9 cellular contexts compared by ENCODE assay signal in the genomic region with DNA sequence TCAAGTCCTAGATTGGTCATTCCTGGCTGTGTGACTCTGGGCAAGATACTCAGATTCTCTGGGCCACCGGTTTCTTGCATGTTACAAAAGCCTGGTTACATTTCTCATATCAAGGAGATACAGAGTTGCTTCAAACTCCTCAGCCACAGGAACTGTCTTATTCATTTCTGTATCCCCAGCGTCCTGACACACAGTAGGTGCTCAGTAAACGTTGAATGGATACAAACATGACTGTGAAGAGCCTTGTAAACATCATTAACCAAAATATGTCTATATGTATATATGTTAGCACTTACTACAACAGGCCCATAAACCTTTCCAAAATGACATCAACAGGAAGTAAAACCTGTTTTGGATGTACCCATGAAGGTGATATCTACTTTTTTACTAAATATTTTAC. TPM values are rescaled to one million over a fixed set of nuclear protein-coding genes. Genes with fewer than 3 reads are reported as not detected.
DNase-seq lines count a peak whose midpoint lies in the region; TF ChIP-seq lines count a peak whose summit lies in the region.
"Had no signal": no experiment of that assay in that cellular context is flagged by ENCODE, and none has a peak within 500 bp of the region (broad histone marks: within the 10 kb centered on the region; RNA-seq: fewer than 3 reads in every experiment).

No MANE protein-coding gene starts in this region.

- H3K27me3 Mint-ChIP-seq in CD8-positive, alpha-beta memory T cell, result no peaks in the 10 kb centered on the region

- POLR2A ChIA-PET in CD8-positive, alpha-beta memory T cell (lab: Charles Lee), result no interaction called here
- POLR2A ChIA-PET in OCI-LY7 (lab: Charles Lee), result no interaction called here

- H3K9me3 Mint-ChIP-seq in CD8-positive, alpha-beta memory T cell, result no peaks in the 10 kb centered on the region

- H4K20me1 ChIP-seq in OCI-LY7 (ENCODE audit: insufficient read depth, low read length) (no peaks in the 10 kb centered on the region), osteoblast (ENCODE audit: insufficient read depth, low read length) (peaks cover 42% of the 10 kb centered on the region)

- H3K27ac ChIP-seq in CD8-positive, alpha-beta memory T cell (ENCODE audit: low read depth, low read length), result no peak overlapping the region
- H3K27ac ChIP-seq in OCI-LY7 (ENCODE audit: low read depth, low read length, poor library complexity, severe bottlenecking) (no peak overlapping the region), dorsolateral prefrontal cortex (peak overlapping the region in 24 of 59 donors; percentile 12 to 95 (median 82)), osteoblast (ENCODE audit: low read depth, low read length) (no peak overlapping the region)

- TF ChIP-seq CTCF in OCI-LY7 (conservative IDR thresholded peaks at IDR 0.05; ENCODE audit: low read length) (no peak), dorsolateral prefrontal cortex (IDR thresholded peaks at IDR 0.05 in 54 of 56, conservative IDR thresholded peaks at IDR 0.05 in 2 of 56; ENCODE audit: low read depth in 1 of 56, partially characterized antibody in 56 of 56) (no peak), osteoblast (IDR thresholded peaks at IDR 0.05; ENCODE audit: extremely low read depth, low read depth, low read length) (no peak)

- H3K27ac Mint-ChIP-seq in CD8-positive, alpha-beta memory T cell, result peak overlapping the region; percentile 81 to 96 (median 93)

- H3K4me3 ChIP-seq in CD8-positive, alpha-beta memory T cell (ENCODE audit: low read length), result no peak overlapping the region
- H3K4me3 ChIP-seq in OCI-LY7 (ENCODE audit: low read depth, low read length, poor library complexity, severe bottlenecking) (peak overlapping the region; percentile 86), dorsolateral prefrontal cortex (peak overlapping the region in 56 of 59 donors; percentile 10 to 100 (median 94)), osteoblast (ENCODE audit: insufficient read depth, low read length) (peak overlapping the region; percentile 91)

- H3K36me3 Mint-ChIP-seq in CD8-positive, alpha-beta memory T cell, result peaks cover 0 to 19% (median 7%) of the 10 kb centered on the region in 3 donors

- peaks cover 3% of the 10 kb centered on the region for H3K36me3 ChIP-seq in CD8-positive, alpha-beta memory T cell (ENCODE audit: insufficient read depth, low read length)
- H3K36me3 ChIP-seq in OCI-LY7 (ENCODE audit: insufficient read depth, low read length) (peaks cover 6% of the 10 kb centered on the region; the same call in 1 of the 2 replicates), osteoblast (ENCODE audit: insufficient read depth, low read length) (peaks cover 7% of the 10 kb centered on the region)

- H2AFZ ChIP-seq in OCI-LY7 (ENCODE audit: low read length) (no peak overlapping the region), osteoblast (ENCODE audit: low read length) (no peak overlapping the region)

- no peaks in the 10 kb centered on the region for H3K27me3 ChIP-seq in CD8-positive, alpha-beta memory T cell (ENCODE audit: insufficient read depth, low read length, poor library complexity, severe bottlenecking)
- H3K27me3 ChIP-seq in dorsolateral prefrontal cortex (no peaks in the 10 kb centered on the region), osteoblast (ENCODE audit: insufficient read depth, low read length) (no peaks in the 10 kb centered on the region)

- peaks cover 11% of the 10 kb centered on the region; the same call in 1 of the 2 replicates for H3K79me2 ChIP-seq in OCI-LY7 (ENCODE audit: insufficient read depth, low read depth, low read length)
- H3K79me2 ChIP-seq in osteoblast (ENCODE audit: insufficient read depth, low read length), result peaks cover 56% of the 10 kb centered on the region

- CTCF ChIA-PET in CD8-positive, alpha-beta memory T cell (lab: Charles Lee), result interaction anchor here (1.2 to 4.9 kb wide), 6 partner anchors 11 to 182 kb away, joined by 3 to 39 read pairs (median 14); partner anchors contain the start of gene FAF2
- CTCF ChIA-PET in OCI-LY7 (lab: Charles Lee; ENCODE audit: unreplicated experiment), result no interaction called here

- TSS peak; percentile 77 for BruUV-seq in OCI-LY7 (replicated peaks; lab: Mats Ljungman, UMichigan)

- peaks cover 25% of the 10 kb centered on the region for H3K4me1 ChIP-seq in CD8-positive, alpha-beta memory T cell (ENCODE audit: insufficient read depth, low read length)
- H3K4me1 ChIP-seq in OCI-LY7 (ENCODE audit: insufficient read depth, low read length, poor library complexity, severe bottlenecking) (peaks cover 25% of the 10 kb centered on the region), osteoblast (ENCODE audit: insufficient read depth, low read length) (peaks cover 16% of the 10 kb centered on the region)

- intact Hi-C loops in OCI-LY7 (cut with micrococcal nuclease; ENCODE audit: unreplicated experiment) (no loop called here), dorsolateral prefrontal cortex (cut with DNase I) (loop anchor here (1.0 to 10.0 kb wide), 3 partner anchors 26 to 233 kb away; partner anchors contain the start of genes TSPAN17 (in 2 of the 2), HIGD2A (in 1 of the 2) and NOP16 (in 1 of the 2))

- no peaks in the 10 kb centered on the region for H3K9me2 ChIP-seq in OCI-LY7 (ENCODE audit: insufficient read depth, low read length)

- H3K4me3 Mint-ChIP-seq in CD8-positive, alpha-beta memory T cell, result peak overlapping the region; percentile 81 to 92 (median 89)

- no peak for DNase-seq in CD8-positive, alpha-beta memory T cell
- DNase-seq in OCI-LY7 (ENCODE audit: low spot score) (no peak), dorsolateral prefrontal cortex (no peak), osteoblast (ENCODE audit: insufficient read length, low spot score, missing footprints) (no peak), NCI-H524 treated with DMSO at 0.1 percent for 48 hours (lab: John Stamatoyannopoulos, UW) (no peak), NCI-H146 (lab: John Stamatoyannopoulos, UW) (no peak), H4 (ENCODE audit: low spot score) (no peak), amygdala (lab: John Stamatoyannopoulos, UW) (no peak)
- DNase-seq: activated CD8-positive, alpha-beta memory T cell treated with anti-CD3 and anti-CD28 coated beads, Interleukin-2, amount 50 U/mL, for 4 hours had no signal

- H3K4me2 ChIP-seq in OCI-LY7 (ENCODE audit: low read length), result peak overlapping the region; percentile 94
- peak overlapping the region; percentile 77 for H3K4me2 ChIP-seq in osteoblast (ENCODE audit: insufficient read depth, low read length)

- peaks cover 47 to 55% (median 50%) of the 10 kb centered on the region in 3 donors for H3K4me1 Mint-ChIP-seq in CD8-positive, alpha-beta memory T cell

- no peaks in the 10 kb centered on the region for H3K9me3 ChIP-seq in CD8-positive, alpha-beta memory T cell (ENCODE audit: low read length)
- no peaks in the 10 kb centered on the region for H3K9me3 ChIP-seq in OCI-LY7 (ENCODE audit: low read length)
- no peaks in the 10 kb centered on the region for H3K9me3 ChIP-seq in osteoblast (ENCODE audit: low read depth, low read length)

RNA-seq across cellular contexts. Expression of gene CLTB, which starts 1.6 kb away (rescaled TPM):
- 10 to 100 TPM; 62.0 to 66.4 TPM for total RNA-seq in CD8-positive, alpha-beta memory T cell
- 96.3 TPM for polyA plus RNA-seq in CD8-positive, alpha-beta memory T cell
- total RNA-seq in OCI-LY7 (2014; rRNA removed; shearing (Covaris generic)), result 53.4 and 69.2 TPM in 2 replicates
- total RNA-seq in OCI-LY7 (2022) (44.5 and 53.0 TPM in 2 replicates), dorsolateral prefrontal cortex (100 to 1,000 TPM in 115 of 120 experiments, 10 to 100 TPM in 5; 66.4 to 198 (median 136) TPM), osteoblast (61.3 and 63.0 TPM in 2 replicates)
- 80.4 and 81.9 TPM in 2 replicates for total RNA-seq in H4 (2014; rRNA removed; shearing (Covaris generic))

RNA-seq across cellular contexts. Expression of gene HIGD2A, which starts 26.2 kb away (rescaled TPM):
- total RNA-seq in CD8-positive, alpha-beta memory T cell, result 100 to 1,000 TPM in 1 of 2 experiments, 10 to 100 TPM in 1; 98.3 to 101 TPM
- 221 TPM for polyA plus RNA-seq in CD8-positive, alpha-beta memory T cell
- 140 and 223 TPM in 2 replicates for total RNA-seq in OCI-LY7 (2014; rRNA removed; shearing (Covaris generic))
- 145 and 155 TPM in 2 replicates for total RNA-seq in OCI-LY7 (2022)
- total RNA-seq in dorsolateral prefrontal cortex, result 100 to 1,000 TPM in 8 of 120 experiments, 10 to 100 TPM in 112; 58.3 to 114 (median 80.1) TPM
- 31.5 and 34.7 TPM in 2 replicates for total RNA-seq in osteoblast
- 182 and 212 TPM in 2 replicates for total RNA-seq in H4 (2014; rRNA removed; shearing (Covaris generic))

RNA-seq across cellular contexts. Expression of gene NOP16, which starts 26.3 kb away (rescaled TPM):
- total RNA-seq in CD8-positive, alpha-beta memory T cell, result 100 to 1,000 TPM; 157 to 160 TPM
- polyA plus RNA-seq in CD8-positive, alpha-beta memory T cell, result 33.5 TPM
- 83.8 and 91.5 TPM in 2 replicates for total RNA-seq in OCI-LY7 (2014; rRNA removed; shearing (Covaris generic))
- total RNA-seq in OCI-LY7 (2022), result 63.8 and 86.4 TPM in 2 replicates
- 10 to 100 TPM in 104 of 120 experiments, 1 to 10 TPM in 16; 7.6 to 21.5 (median 13.1) TPM for total RNA-seq in dorsolateral prefrontal cortex
- total RNA-seq in osteoblast, result 7.1 and 8.0 TPM in 2 replicates
- 30.9 and 47.2 TPM in 2 replicates for total RNA-seq in H4 (2014; rRNA removed; shearing (Covaris generic))

RNA-seq across cellular contexts. Expression of gene FAF2, which starts 33.5 kb away (rescaled TPM):
- 10 to 100 TPM; 45.1 to 45.2 TPM for total RNA-seq in CD8-positive, alpha-beta memory T cell
- 13.5 TPM for polyA plus RNA-seq in CD8-positive, alpha-beta memory T cell
- total RNA-seq in OCI-LY7 (2014; rRNA removed; shearing (Covaris generic)), result 27.9 and 36.9 TPM in 2 replicates
- 46.4 and 49.7 TPM in 2 replicates for total RNA-seq in OCI-LY7 (2022)
- 10 to 100 TPM; 23.5 to 42.0 (median 33.9) TPM for total RNA-seq in dorsolateral prefrontal cortex
- total RNA-seq in osteoblast, result 40.2 and 42.4 TPM in 2 replicates
- 59.3 and 64.6 TPM in 2 replicates for total RNA-seq in H4 (2014; rRNA removed; shearing (Covaris generic))

RNA-seq across cellular contexts. Expression of gene ARL10, which starts 49.4 kb away (rescaled TPM):
- total RNA-seq in CD8-positive, alpha-beta memory T cell, result 10 to 100 TPM; 12.9 to 14.0 TPM
- 2.1 TPM for polyA plus RNA-seq in CD8-positive, alpha-beta memory T cell
- 0.03 TPM in 1 of 2 replicates, not detected in the other for total RNA-seq in OCI-LY7 (2014; rRNA removed; shearing (Covaris generic))
- total RNA-seq in OCI-LY7 (2022), result 0.04 and 0.06 TPM in 2 replicates
- total RNA-seq in dorsolateral prefrontal cortex, result 10 to 100 TPM; 18.1 to 46.0 (median 28.5) TPM
- 8.3 and 14.1 TPM in 2 replicates for total RNA-seq in osteoblast
- 0.02 TPM in 1 of 2 replicates, not detected in the other for total RNA-seq in H4 (2014; rRNA removed; shearing (Covaris generic))
